ENCODE assay signal across 1 cellular context in genomic region chr15:78540135-78540954, GRCh38.
A peak's percentile ranks its signal among the peaks of the same experiment; 100 is the strongest.
TF ChIP-seq lines count a peak whose summit lies in the region.

Gene PSMA4 (plus strand): TSS chr15:78540444. CDS start chr15:78541928, 1,484 bp downstream.

TF ChIP-seq in HEK293, 187 proteins besides CTCF, POLR2A, EP300 and RAD21 (continued from another document and continues in another):
- TF ChIP-seq ZNF18 (tag by site-specific recombination; IDR thresholded peaks at IDR 0.05) (no peak), ZNF214 (tag by site-specific recombination; IDR thresholded peaks at IDR 0.05; ENCODE audit: borderline replicate concordance) (no peak), ZBTB10 (tag by site-specific recombination; IDR thresholded peaks at IDR 0.05) (peak; percentile 56), SP3 (tag by site-specific recombination; IDR thresholded peaks at IDR 0.05) (peak; percentile 70), ZNF24 (tag by site-specific recombination; IDR thresholded peaks at IDR 0.05) (no peak), ZNF580 (tag by site-specific recombination; IDR thresholded peaks at IDR 0.05) (no peak), OVOL3 (tag by site-specific recombination; IDR thresholded peaks at IDR 0.05) (no peak), KLF9 (tag by site-specific recombination; IDR thresholded peaks at IDR 0.05; ENCODE audit: low read depth) (no peak), PRDM4 (tag by site-specific recombination; IDR thresholded peaks at IDR 0.05) (no peak), ZBTB17 (tag by site-specific recombination; IDR thresholded peaks at IDR 0.05) (peak; percentile 79), ZNF600 (tag by site-specific recombination; IDR thresholded peaks at IDR 0.05) (peak; percentile 44; the same call in 1 of the 2 replicates), ZNF510 (tag by site-specific recombination; IDR thresholded peaks at IDR 0.05; ENCODE audit: insufficient replicate concordance) (no peak), ZFP37 (tag by site-specific recombination; IDR thresholded peaks at IDR 0.05) (0 out of 2 replicates have a peak, but pooled peaks have one; percentile 53), ZBTB48 (tag by site-specific recombination; IDR thresholded peaks at IDR 0.05) (no peak), PRDM10 (tag by site-specific recombination; IDR thresholded peaks at IDR 0.05) (peak; percentile 93), ZNF645 (tag by site-specific recombination; IDR thresholded peaks at IDR 0.05) (no peak), ZBTB11 (tag by site-specific recombination; conservative IDR thresholded peaks at IDR 0.05; ENCODE audit: low read depth) (peak; percentile 46), ZNF174 (tag by site-specific recombination; IDR thresholded peaks at IDR 0.05) (no peak), ZNF692 (tag by site-specific recombination; IDR thresholded peaks at IDR 0.05) (peak; percentile 23), GLIS1 (tag by site-specific recombination; IDR thresholded peaks at IDR 0.05) (peak; percentile 39; the same call in 1 of the 2 replicates), ZNF677 (tag by site-specific recombination; IDR thresholded peaks at IDR 0.05) (no peak), GFI1B (tag by site-specific recombination; IDR thresholded peaks at IDR 0.05) (no peak), SP7 (tag by site-specific recombination; IDR thresholded peaks at IDR 0.05) (peak; percentile 57; the same call in 1 of the 2 replicates), ZNF704 (tag by site-specific recombination; IDR thresholded peaks at IDR 0.05) (no peak), HIC1 (tag by site-specific recombination; IDR thresholded peaks at IDR 0.05) (0 out of 2 replicates have a peak, but pooled peaks have one; percentile 16), ZFHX2 (tag by site-specific recombination; conservative IDR thresholded peaks at IDR 0.05) (peak; percentile 65), ZNF398 (tag by site-specific recombination; IDR thresholded peaks at IDR 0.05) (peak; percentile 55), ZNF292 (tag by site-specific recombination; IDR thresholded peaks at IDR 0.05; ENCODE audit: borderline replicate concordance, low read depth) (no peak), ZNF138 (tag by site-specific recombination; IDR thresholded peaks at IDR 0.05; ENCODE audit: borderline replicate concordance) (no peak), ZNF529 (tag by site-specific recombination; IDR thresholded peaks at IDR 0.05; ENCODE audit: insufficient replicate concordance) (no peak), GLIS2 (tag by site-specific recombination; IDR thresholded peaks at IDR 0.05) (peak; percentile 91), ZNF140 (tag by site-specific recombination; IDR thresholded peaks at IDR 0.05) (no peak)
